Comparison of ENCODE assay signal across 9 cellular contexts in genomic region chr6:28543671-28544131, GRCh38. TPM values are rescaled to one million over a fixed set of nuclear protein-coding genes. Genes with fewer than 3 reads are reported as not detected.
A peak's percentile ranks its signal among the peaks of the same experiment; 100 is the strongest.
DNase-seq lines count a peak whose midpoint lies in the region; ATAC-seq and TF ChIP-seq lines count a peak whose summit lies in the region.
"Had no signal": no experiment of that assay in that cellular context is flagged by ENCODE, and none has a peak within 500 bp of the region (broad histone marks: within the 10 kb centered on the region; RNA-seq: fewer than 3 reads in every experiment).

No MANE protein-coding gene starts in this region.

- no peaks in the 10 kb centered on the region for H3K9me3 ChIP-seq in cardiac muscle cell (ENCODE audit: low read depth)

- H3K4me3 ChIP-seq in cardiac muscle cell, result peak overlapping the region; percentile 13

- H3K27ac ChIP-seq in cardiac muscle cell, result peak overlapping the region; percentile 72

- no peaks in the 10 kb centered on the region for H3K27me3 ChIP-seq in cardiac muscle cell

- intact Hi-C loops in Right ventricle myocardium superior (cut with DNase I), result no loop called here

- ATAC-seq in Right ventricle myocardium superior (ENCODE audit: poor library complexity), result no peak
- peak; percentile 38 for ATAC-seq in stimulated activated naive CD8-positive, alpha-beta T cell treated with anti-CD3 and anti-CD28 coated beads, Interleukin-15, Interleukin-2, amounts not matched to agents 100 U/mL and 50 U/mL, for 24 hours

- no peaks in the 10 kb centered on the region for H3K4me1 ChIP-seq in cardiac muscle cell (ENCODE audit: low read depth)

- no peaks in the 10 kb centered on the region for H3K36me3 ChIP-seq in cardiac muscle cell

- no peak for TF ChIP-seq CTCF in cardiac muscle cell (IDR thresholded peaks at IDR 0.05; ENCODE audit: low read depth, low read length)

- peak; percentile 40 to 55 for DNase-seq in cardiac muscle cell (ENCODE audit: low read depth in 1 of 2, low spot score in 1 of 2)
- no peak for DNase-seq in Right ventricle myocardium superior
- peak; percentile 34 for DNase-seq in activated CD4-positive, alpha-beta T cell treated with anti-CD3 and anti-CD28 coated beads for 48 hours
- peak; percentile 29 for DNase-seq in germinal center (ENCODE audit: low spot score)
- DNase-seq in stimulated activated naive CD8-positive, alpha-beta T cell treated with anti-CD3 and anti-CD28 coated beads, Interleukin-15, Interleukin-2, amounts not matched to agents 100 U/mL and 50 U/mL, for 24 hours, result peak; percentile 35
- DNase-seq in NCI-H774 (lab: John Stamatoyannopoulos, UW), result no peak
- no peak for DNase-seq in activated gamma-delta T cell treated with Interleukin-2 at 50 U/mL for 16 hours
- no peak for DNase-seq in NCI-H345 (lab: John Stamatoyannopoulos, UW)

RNA-seq across cellular contexts. Expression of gene GPX5, which starts 18.0 kb away (rescaled TPM):
- 0.30 and 1.1 TPM in 2 replicates for total RNA-seq in cardiac muscle cell
- 0.92 and 3.6 TPM in 2 replicates for polyA plus RNA-seq in cardiac muscle cell
- not detected for total RNA-seq in Right ventricle myocardium superior
- total RNA-seq: activated CD8-positive, alpha-beta memory T cell treated with anti-CD3 and anti-CD28 coated beads for 36 hours had no signal

RNA-seq across cellular contexts. Expression of gene GPX6, which starts 28.1 kb away (rescaled TPM):
- not detected in 2 replicates for total RNA-seq in cardiac muscle cell
- not detected in 2 replicates for polyA plus RNA-seq in cardiac muscle cell
- total RNA-seq in Right ventricle myocardium superior, result not detected
- total RNA-seq: activated CD8-positive, alpha-beta memory T cell treated with anti-CD3 and anti-CD28 coated beads for 36 hours had no signal

Comparison
In these comparisons a context has a peak if more than half of its experiments do, and no peak if none do; other contexts are left out.
1. DNase-seq: peak in cardiac muscle cell (2 of 2), activated CD4-positive, alpha-beta T cell treated with anti-CD3 and anti-CD28 coated beads for 48 hours (single experiment), germinal center (single experiment) and stimulated activated naive CD8-positive, alpha-beta T cell treated with anti-CD3 and anti-CD28 coated beads, Interleukin-15, Interleukin-2, amounts not matched to agents 100 U/mL and 50 U/mL, for 24 hours (single experiment); none in Right ventricle myocardium superior (single experiment), NCI-H774 (single experiment), activated gamma-delta T cell treated with Interleukin-2 at 50 U/mL for 16 hours (single experiment) and NCI-H345 (single experiment).